In the genomic region with DNA sequence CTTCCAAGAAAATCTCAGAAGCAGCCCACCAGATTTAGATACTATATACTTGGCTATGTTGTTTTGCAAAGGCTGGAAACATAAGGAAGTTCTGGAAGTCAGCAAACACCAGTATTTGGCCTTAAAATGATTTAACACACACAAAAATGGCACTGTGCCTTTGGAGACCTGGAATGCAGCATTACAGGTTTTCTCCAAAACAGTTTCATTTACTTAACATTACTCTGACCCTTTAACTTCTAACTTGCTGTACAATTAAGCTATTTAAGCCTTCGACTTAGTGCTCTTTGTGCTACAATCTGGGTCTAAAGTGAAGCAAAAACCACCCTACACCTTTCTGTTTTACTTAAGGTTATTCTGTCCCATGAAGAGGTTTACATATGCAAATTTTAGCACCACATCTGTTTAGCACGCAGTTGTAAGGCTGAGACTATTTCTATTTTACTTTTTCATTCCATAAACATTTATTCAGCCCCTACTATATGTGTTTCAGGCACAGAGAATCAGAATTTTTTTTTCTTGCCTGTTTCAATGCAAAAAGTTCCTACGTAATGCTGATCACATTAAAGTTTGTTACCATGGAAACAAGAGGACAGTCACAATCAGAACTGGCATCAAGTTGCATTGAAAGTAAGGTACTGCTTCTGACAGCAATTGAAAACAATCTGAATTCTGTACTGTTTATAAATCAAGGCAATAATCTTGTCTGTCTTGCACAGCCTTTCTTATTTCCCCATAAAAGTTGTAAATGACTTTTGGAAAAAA, we compare ENCODE assay signal across 9 cellular contexts.
DNase-seq lines count a peak whose midpoint lies in the region; ATAC-seq and TF ChIP-seq lines count a peak whose summit lies in the region.
"Had no signal": no experiment of that assay in that cellular context is flagged by ENCODE, and none has a peak within 500 bp of the region (broad histone marks: within the 10 kb centered on the region; RNA-seq: fewer than 3 reads in every experiment).

No MANE protein-coding gene starts in this region.

- H3K27me3 ChIP-seq in esophagus squamous epithelium: no peaks in the 10 kb centered on the region
- H3K27me3 ChIP-seq in upper lobe of left lung: no peaks in the 10 kb centered on the region
- H3K27me3 ChIP-seq: tibial nerve had no signal

- H3K9me3 ChIP-seq in esophagus squamous epithelium (no peaks in the 10 kb centered on the region), upper lobe of left lung (no peaks in the 10 kb centered on the region)
- H3K9me3 ChIP-seq: tibial nerve had no signal

- no peak overlapping the region for H3K4me3 Mint-ChIP-seq in activated T-cell treated with anti-CD3 and anti-CD28 coated beads, Interleukin-2, amount 50 U/mL, for 24 hours

- TF ChIP-seq CTCF in esophagus squamous epithelium (IDR thresholded peaks at IDR 0.05) (no peak), upper lobe of left lung (IDR thresholded peaks at IDR 0.05) (no peak), GM10248 (IDR thresholded peaks at IDR 0.05; ENCODE audit: control extremely low read depth, extremely low read depth, low read depth, missing control alignments) (no peak)

- no peak for TF ChIP-seq POLR2A in esophagus squamous epithelium (IDR thresholded peaks at IDR 0.05)
- no peak for TF ChIP-seq POLR2A in upper lobe of left lung (IDR thresholded peaks at IDR 0.05)

- H3K9me3 Mint-ChIP-seq in activated T-cell treated with anti-CD3 and anti-CD28 coated beads, Interleukin-2, amount 50 U/mL, for 24 hours: peaks cover 11% of the 10 kb centered on the region

- ATAC-seq in upper lobe of left lung (ENCODE audit: low FRiP score in 2 of 2): peak; percentile 38 to 49
- no peak for ATAC-seq in HG02763 (IDR thresholded peaks at IDR 0.05; ENCODE audit: unreplicated experiment)

- H3K27ac Mint-ChIP-seq in activated T-cell treated with anti-CD3 and anti-CD28 coated beads, Interleukin-2, amount 50 U/mL, for 24 hours: peak overlapping the region; percentile 12

- H3K36me3 ChIP-seq in esophagus squamous epithelium: peaks cover 0 to 13% (median 0%) of the 10 kb centered on the region in 3 donors
- H3K36me3 ChIP-seq in upper lobe of left lung: no peaks in the 10 kb centered on the region

- 18 to 33% methylated on average over 3 of the region's 3 CpGs for WGBS in esophagus squamous epithelium, 2 donors
- WGBS in upper lobe of left lung, 2 donors: 58 to 68% methylated on average over 3 of the region's 3 CpGs

- no peak for TF ChIP-seq EP300 in upper lobe of left lung (IDR thresholded peaks at IDR 0.05)

- peak overlapping the region in 1 of 4 donors; percentile 21 for H3K4me3 ChIP-seq in esophagus squamous epithelium
- no peak overlapping the region for H3K4me3 ChIP-seq in upper lobe of left lung
- H3K4me3 ChIP-seq: tibial nerve had no signal

- H3K36me3 Mint-ChIP-seq in activated T-cell treated with anti-CD3 and anti-CD28 coated beads, Interleukin-2, amount 50 U/mL, for 24 hours (ENCODE audit: low read depth): peaks cover 79% of the 10 kb centered on the region

- H3K27ac ChIP-seq in esophagus squamous epithelium (peak overlapping the region; percentile 4 to 79 (median 63)), upper lobe of left lung (peak overlapping the region; percentile 39 to 64 (median 52))
- H3K27ac ChIP-seq: tibial nerve had no signal

- H3K4me1 ChIP-seq in esophagus squamous epithelium: peaks cover 5 to 49% (median 9%) of the 10 kb centered on the region in 3 donors
- peaks cover 5 to 24% (median 16%) of the 10 kb centered on the region in 4 donors for H3K4me1 ChIP-seq in upper lobe of left lung

- no peaks in the 10 kb centered on the region for H3K27me3 Mint-ChIP-seq in activated T-cell treated with anti-CD3 and anti-CD28 coated beads, Interleukin-2, amount 50 U/mL, for 24 hours

- peaks cover 71% of the 10 kb centered on the region for H3K4me1 Mint-ChIP-seq in activated T-cell treated with anti-CD3 and anti-CD28 coated beads, Interleukin-2, amount 50 U/mL, for 24 hours (ENCODE audit: low read depth)

- DNase-seq in activated T-cell treated with anti-CD3 and anti-CD28 coated beads, Interleukin-2, amount 50 U/mL, for 24 hours: no peak
- no peak for DNase-seq in activated T-cell treated with anti-CD3 and anti-CD28 coated beads for 4 hours
- DNase-seq in NAMALWA (ENCODE audit: low spot score): peak; percentile 53
- no peak for DNase-seq in esophagus squamous epithelium (lab: John Stamatoyannopoulos, UW)
- peak in 1 of 2 donors; percentile 26 for DNase-seq in upper lobe of left lung
- no peak for DNase-seq in GM10248 (ENCODE audit: extremely low spot score)
- no peak for DNase-seq in Ammon's horn (ENCODE audit: low spot score)

- intact Hi-C loops in esophagus squamous epithelium (cut with DNase I): no loop called here

- POLR2A ChIA-PET in GM10248 (lab: Yijun Ruan, JAX): no interaction called here

- CTCF ChIA-PET in GM10248 (lab: Yijun Ruan, JAX): interaction anchor here (0.8 kb wide), 1 partner anchor 23 kb away, joined by 3 read pairs; no protein-coding TSS in a partner anchor
